Comparison of ENCODE assay signal across 8 cellular contexts in genomic region chr16:28291651-28292626, GRCh38. TPM values are rescaled to one million over a fixed set of nuclear protein-coding genes. Genes with fewer than 3 reads are reported as not detected.
A peak's percentile ranks its signal among the peaks of the same experiment; 100 is the strongest.
DNase-seq lines count a peak whose midpoint lies in the region; ATAC-seq and TF ChIP-seq lines count a peak whose summit lies in the region.

Gene SBK1 (plus strand): TSS chr16:28292525. CDS start chr16:28317392, 24,867 bp downstream.

- no peak for TF ChIP-seq CTCF in kidney epithelial cell (IDR thresholded peaks at IDR 0.05; ENCODE audit: insufficient read depth, low read length, poor library complexity, severe bottlenecking)

- peak within 1 kb of the TSS; percentile 46 for H3K4me3 ChIP-seq in kidney epithelial cell (ENCODE audit: low read depth, low read length)

- DNase-seq in NCI-H187 (lab: John Stamatoyannopoulos, UW) (peak; percentile 60 to 65), NCI-H187 treated with DMSO at 0.1 percent for 48 hours (lab: John Stamatoyannopoulos, UW) (no peak), NCI-H2227 (lab: John Stamatoyannopoulos, UW; ENCODE audit: unreplicated experiment) (peak; percentile 92), caudate nucleus (lab: John Stamatoyannopoulos, UW) (peak in 54 of 61 donors; percentile 23 to 84 (median 67)), kidney epithelial cell (ENCODE audit: low read depth) (peak; percentile 18)
- peak; percentile 50 to 80 (median 66) for DNase-seq in activated CD4-positive, CD25-positive, alpha-beta regulatory T cell (lab: John Stamatoyannopoulos, UW)
- DNase-seq in stimulated activated CD4-positive, alpha-beta T cell treated with anti-CD3 and anti-CD28 coated beads, Interleukin-15, amount 100 ng/mL, for 48 hours (ENCODE audit: low read depth in 2 of 2), result peak; percentile 53 to 74

- peak; percentile 86 for ATAC-seq in HG03103 (IDR thresholded peaks at IDR 0.05; ENCODE audit: low read depth, unreplicated experiment)

- H3K27ac ChIP-seq in caudate nucleus (ENCODE audit: low read depth, low read length), result peak within 1 kb of the TSS; percentile 82

- no peaks in the 10 kb centered on the region for H3K36me3 ChIP-seq in kidney epithelial cell (ENCODE audit: control insufficient read depth, insufficient read depth, low read length)

- peaks cover 22% of the 10 kb centered on the region for H3K27me3 ChIP-seq in kidney epithelial cell (ENCODE audit: control insufficient read depth, insufficient read depth, low read length)

RNA-seq across cellular contexts. Expression of gene SBK1, which starts in this region (rescaled TPM):
- 10.5 and 12.9 TPM in 2 replicates for total RNA-seq in kidney epithelial cell
